In the genomic region with DNA sequence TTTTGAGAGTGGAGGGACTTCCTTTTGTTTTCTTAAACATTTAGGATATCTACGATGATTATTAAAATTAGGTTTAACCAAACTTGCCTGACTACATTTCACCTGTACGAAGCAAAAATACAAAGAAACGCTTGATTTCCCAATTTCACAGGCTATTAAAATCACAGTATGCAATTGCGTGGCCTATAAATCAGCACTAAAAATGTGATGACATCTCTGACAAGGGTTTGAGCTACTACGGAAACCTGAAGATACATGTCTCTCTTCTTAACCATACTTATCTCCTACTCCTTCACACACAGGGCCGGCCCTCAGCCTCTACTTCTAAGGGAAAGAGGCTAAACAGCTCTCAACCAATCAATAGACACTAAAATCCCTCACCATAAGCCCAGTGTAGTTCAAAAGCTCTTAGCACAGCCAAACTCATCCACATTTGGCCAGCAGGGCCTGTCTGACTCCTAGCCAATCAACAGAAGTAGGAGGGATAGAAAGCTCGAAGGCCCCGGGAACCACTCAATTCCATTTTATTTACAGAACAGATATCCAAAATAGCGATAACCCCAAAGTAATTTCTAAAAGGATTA, we compare ENCODE assay signal across 23 cellular contexts.
DNase-seq lines count a peak whose midpoint lies in the region; ATAC-seq and TF ChIP-seq lines count a peak whose summit lies in the region.
"Had no signal": no experiment of that assay in that cellular context is flagged by ENCODE, and none has a peak within 500 bp of the region (broad histone marks: within the 10 kb centered on the region; RNA-seq: fewer than 3 reads in every experiment).

No MANE protein-coding gene starts in this region.

- H3F3A ChIP-seq in GM23338 (replicated peaks; ENCODE audit: low read depth): 0 out of 2 replicates have a peak, but pooled peaks cover 3% of the 10 kb centered on the region

- DNase-seq in GM23338 (ENCODE audit: low spot score) (no peak), NCI-H187 (lab: John Stamatoyannopoulos, UW) (peak; percentile 81 to 85), SJCRH30 (peak; percentile 11 to 34), kidney tubule cell (ENCODE audit: low spot score) (peak; percentile 35), NCI-H146 treated with DMSO at 0.1 percent for 48 hours (lab: John Stamatoyannopoulos, UW; ENCODE audit: unreplicated experiment) (no peak)
- no peak for DNase-seq in NK-92 treated with Interleukin-12 subunit alpha and Interleukin-12 subunit beta, amount 100 ng/mL, for 24 hours (lab: John Stamatoyannopoulos, UW)
- DNase-seq: activated CD4-positive, CD25-positive, alpha-beta regulatory T cell; activated CD8-positive, alpha-beta memory T cell treated with anti-CD3 and anti-CD28 coated beads for 24 hours; activated naive CD8-positive, alpha-beta T cell treated with anti-CD3 and anti-CD28 coated beads, Interleukin-2, amount 10 ng/mL, durations not matched to agents 7 days and 5 days; CD4-positive, alpha-beta memory T cell; GM23248; head of caudate nucleus; left lung; MV-4-11; NCI-H2029; NCI-H82; stimulated activated naive CD8-positive, alpha-beta T cell treated with anti-CD3 and anti-CD28 coated beads, Interleukin-15, amount 100 ng/mL, for 72 hours; transverse colon had no signal

- H4K20me1 ChIP-seq in GM23338 (replicated peaks; ENCODE audit: insufficient read depth): peaks cover 19% of the 10 kb centered on the region

- peaks cover 7% of the 10 kb centered on the region; the same call in 1 of the 2 replicates for H3K9me2 ChIP-seq in GM23338 (ENCODE audit: insufficient read depth)

- H3K4me3 ChIP-seq in GM23338 (no peak overlapping the region), SJCRH30 (no peak overlapping the region)
- H3K4me3 ChIP-seq: GM23248, left lung, skin epidermis, transverse colon had no signal

- no peak overlapping the region for H3K4me2 ChIP-seq in GM23338

- peaks cover 54% of the 10 kb centered on the region for H3K4me1 ChIP-seq in GM23338 (ENCODE audit: insufficient read depth)
- peaks cover 3% of the 10 kb centered on the region; the same call in 1 of the 2 replicates for H3K4me1 ChIP-seq in SJCRH30
- H3K4me1 ChIP-seq: transverse colon had no signal

- H3K79me2 ChIP-seq in GM23338 (replicated peaks; ENCODE audit: insufficient read depth): peaks cover 100% of the 10 kb centered on the region

- no peak overlapping the region for H3K4me3 Mint-ChIP-seq in GM23338
- H3K4me3 Mint-ChIP-seq: activated naive CD8-positive, alpha-beta T cell treated with anti-CD3 and anti-CD28 coated beads, Interleukin-2, amount 10 ng/mL, durations not matched to agents 7 days and 5 days; brain; CD4-positive, alpha-beta memory T cell; neural crest cell had no signal

- H3K9me3 Mint-ChIP-seq in GM23338: no peaks in the 10 kb centered on the region
- H3K9me3 Mint-ChIP-seq: brain; CD4-positive, alpha-beta memory T cell; neural crest cell had no signal

- peaks cover 7% of the 10 kb centered on the region for H3K27me3 Mint-ChIP-seq in GM23338 (ENCODE audit: insufficient read depth, low read depth, poor library complexity)
- H3K27me3 Mint-ChIP-seq: activated naive CD8-positive, alpha-beta T cell treated with anti-CD3 and anti-CD28 coated beads, Interleukin-2, amount 10 ng/mL, durations not matched to agents 7 days and 5 days; brain; CD4-positive, alpha-beta memory T cell; stimulated activated naive CD8-positive, alpha-beta T cell treated with anti-CD3 and anti-CD28 coated beads, Interleukin-15, amount 100 ng/mL, for 72 hours had no signal

- peaks cover 81% of the 10 kb centered on the region for H3K4me1 Mint-ChIP-seq in GM23338

- peaks cover 42% of the 10 kb centered on the region for H3K36me3 Mint-ChIP-seq in GM23338 (ENCODE audit: low read depth)

- H2AFZ ChIP-seq in GM23338: no peak overlapping the region
- H2AFZ ChIP-seq: GM23248 had no signal

- H3K9me3 ChIP-seq in SJCRH30 (replicated peaks): no peaks in the 10 kb centered on the region
- H3K9me3 ChIP-seq: left lung, transverse colon had no signal

- H3K27ac Mint-ChIP-seq in GM23338: peak overlapping the region; percentile 77; the same call in 1 of the 2 replicates
- H3K27ac Mint-ChIP-seq: activated naive CD8-positive, alpha-beta T cell treated with anti-CD3 and anti-CD28 coated beads, Interleukin-2, amount 10 ng/mL, durations not matched to agents 7 days and 5 days had no signal

- TF ChIP-seq CTCF in GM23338 (conservative IDR thresholded peaks at IDR 0.05; ENCODE audit: low read depth in 2 of 2): no peak

- H3K36me3 ChIP-seq in GM23338 (ENCODE audit: insufficient read depth): no peaks in the 10 kb centered on the region; the same call in none of the 2 replicates
- H3K36me3 ChIP-seq in SJCRH30: peaks cover 11% of the 10 kb centered on the region; the same call in 1 of the 2 replicates

- H3K27ac ChIP-seq in GM23338 (ENCODE audit: low read depth) (0 out of 2 replicates have a peak overlapping the region, but pooled peaks have one; percentile 2), SJCRH30 (no peak overlapping the region)
- H3K27ac ChIP-seq: GM23248, left lung, transverse colon had no signal

- peak; percentile 21; the same call in 1 of the 3 replicates for ATAC-seq in GM23338
- ATAC-seq in activated CD4-positive, CD25-positive, alpha-beta regulatory T cell treated with anti-CD3 and anti-CD28 coated beads, Interleukin-2, amount 50 U/mL, for 24 hours: no peak
- ATAC-seq: left lung; Panc1; stimulated activated naive CD8-positive, alpha-beta T cell treated with anti-CD3 and anti-CD28 coated beads, Interleukin-15, amount 100 ng/mL, for 72 hours had no signal

- H3K27me3 ChIP-seq in GM23338 (ENCODE audit: insufficient read depth) (no peaks in the 10 kb centered on the region), SJCRH30 (no peaks in the 10 kb centered on the region)
- H3K27me3 ChIP-seq: left lung, transverse colon had no signal

TF ChIP-seq in GM23338, 12 proteins besides CTCF, POLR2A, EP300 and RAD21 (continues in another document):
- no peak for TF ChIP-seq CREB1 (CRISPR knock-in tag; IDR thresholded peaks at IDR 0.05; ENCODE audit: low read depth)
- TF ChIP-seq, protein P1, sequence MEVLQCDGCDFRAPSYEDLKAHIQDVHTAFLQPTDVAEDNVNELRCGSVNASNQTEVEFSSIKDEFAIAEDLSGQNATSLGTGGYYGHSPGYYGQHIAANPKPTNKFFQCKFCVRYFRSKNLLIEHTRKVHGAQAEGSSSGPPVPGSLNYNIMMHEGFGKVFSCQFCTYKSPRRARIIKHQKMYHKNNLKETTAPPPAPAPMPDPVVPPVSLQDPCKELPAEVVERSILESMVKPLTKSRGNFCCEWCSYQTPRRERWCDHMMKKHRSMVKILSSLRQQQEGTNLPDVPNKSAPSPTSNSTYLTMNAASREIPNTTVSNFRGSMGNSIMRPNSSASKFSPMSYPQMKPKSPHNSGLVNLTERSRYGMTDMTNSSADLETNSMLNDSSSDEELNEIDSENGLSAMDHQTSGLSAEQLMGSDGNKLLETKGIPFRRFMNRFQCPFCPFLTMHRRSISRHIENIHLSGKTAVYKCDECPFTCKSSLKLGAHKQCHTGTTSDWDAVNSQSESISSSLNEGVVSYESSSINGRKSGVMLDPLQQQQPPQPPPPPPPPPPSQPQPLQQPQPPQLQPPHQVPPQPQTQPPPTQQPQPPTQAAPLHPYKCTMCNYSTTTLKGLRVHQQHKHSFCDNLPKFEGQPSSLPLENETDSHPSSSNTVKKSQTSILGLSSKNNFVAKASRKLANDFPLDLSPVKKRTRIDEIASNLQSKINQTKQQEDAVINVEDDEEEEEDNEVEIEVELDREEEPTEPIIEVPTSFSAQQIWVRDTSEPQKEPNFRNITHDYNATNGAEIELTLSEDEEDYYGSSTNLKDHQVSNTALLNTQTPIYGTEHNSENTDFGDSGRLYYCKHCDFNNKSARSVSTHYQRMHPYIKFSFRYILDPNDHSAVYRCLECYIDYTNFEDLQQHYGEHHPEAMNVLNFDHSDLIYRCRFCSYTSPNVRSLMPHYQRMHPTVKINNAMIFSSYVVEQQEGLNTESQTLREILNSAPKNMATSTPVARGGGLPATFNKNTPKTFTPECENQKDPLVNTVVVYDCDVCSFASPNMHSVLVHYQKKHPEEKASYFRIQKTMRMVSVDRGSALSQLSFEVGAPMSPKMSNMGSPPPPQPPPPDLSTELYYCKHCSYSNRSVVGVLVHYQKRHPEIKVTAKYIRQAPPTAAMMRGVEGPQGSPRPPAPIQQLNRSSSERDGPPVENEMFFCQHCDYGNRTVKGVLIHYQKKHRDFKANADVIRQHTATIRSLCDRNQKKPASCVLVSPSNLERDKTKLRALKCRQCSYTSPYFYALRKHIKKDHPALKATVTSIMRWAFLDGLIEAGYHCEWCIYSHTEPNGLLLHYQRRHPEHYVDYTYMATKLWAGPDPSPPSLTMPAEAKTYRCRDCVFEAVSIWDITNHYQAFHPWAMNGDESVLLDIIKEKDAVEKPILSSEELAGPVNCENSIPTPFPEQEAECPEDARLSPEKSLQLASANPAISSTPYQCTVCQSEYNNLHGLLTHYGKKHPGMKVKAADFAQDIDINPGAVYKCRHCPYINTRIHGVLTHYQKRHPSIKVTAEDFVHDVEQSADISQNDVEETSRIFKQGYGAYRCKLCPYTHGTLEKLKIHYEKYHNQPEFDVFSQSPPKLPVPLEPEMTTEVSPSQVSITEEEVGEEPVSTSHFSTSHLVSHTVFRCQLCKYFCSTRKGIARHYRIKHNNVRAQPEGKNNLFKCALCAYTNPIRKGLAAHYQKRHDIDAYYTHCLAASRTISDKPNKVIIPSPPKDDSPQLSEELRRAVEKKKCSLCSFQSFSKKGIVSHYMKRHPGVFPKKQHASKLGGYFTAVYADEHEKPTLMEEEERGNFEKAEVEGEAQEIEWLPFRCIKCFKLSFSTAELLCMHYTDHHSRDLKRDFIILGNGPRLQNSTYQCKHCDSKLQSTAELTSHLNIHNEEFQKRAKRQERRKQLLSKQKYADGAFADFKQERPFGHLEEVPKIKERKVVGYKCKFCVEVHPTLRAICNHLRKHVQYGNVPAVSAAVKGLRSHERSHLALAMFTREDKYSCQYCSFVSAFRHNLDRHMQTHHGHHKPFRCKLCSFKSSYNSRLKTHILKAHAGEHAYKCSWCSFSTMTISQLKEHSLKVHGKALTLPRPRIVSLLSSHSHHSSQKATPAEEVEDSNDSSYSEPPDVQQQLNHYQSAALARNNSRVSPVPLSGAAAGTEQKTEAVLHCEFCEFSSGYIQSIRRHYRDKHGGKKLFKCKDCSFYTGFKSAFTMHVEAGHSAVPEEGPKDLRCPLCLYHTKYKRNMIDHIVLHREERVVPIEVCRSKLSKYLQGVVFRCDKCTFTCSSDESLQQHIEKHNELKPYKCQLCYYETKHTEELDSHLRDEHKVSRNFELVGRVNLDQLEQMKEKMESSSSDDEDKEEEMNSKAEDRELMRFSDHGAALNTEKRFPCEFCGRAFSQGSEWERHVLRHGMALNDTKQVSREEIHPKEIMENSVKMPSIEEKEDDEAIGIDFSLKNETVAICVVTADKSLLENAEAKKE (CRISPR knock-in tag; IDR thresholded peaks at IDR 0.05): no peak
- no peak for TF ChIP-seq POLR2AphosphoS5 (IDR thresholded peaks at IDR 0.05; ENCODE audit: low read depth)
- no peak for TF ChIP-seq EZH2phosphoT487 (IDR thresholded peaks at IDR 0.05; ENCODE audit: unreplicated experiment)
- no peak for TF ChIP-seq EZH2 (IDR thresholded peaks at IDR 0.05; ENCODE audit: low read depth, unreplicated experiment)
- TF ChIP-seq ZNF331 (CRISPR knock-in tag; IDR thresholded peaks at IDR 0.05; ENCODE audit: low read depth): no peak
- no peak for TF ChIP-seq STAT1 (IDR thresholded peaks at IDR 0.05; ENCODE audit: unreplicated experiment)

Comparison
In these comparisons a context has a peak if more than half of its experiments do, and no peak if none do; other contexts are left out.
1. DNase-seq: peak in NCI-H187 (2 of 2), SJCRH30 (2 of 2) and kidney tubule cell (single experiment); none in GM23338 (single experiment), NK-92 treated with Interleukin-12 subunit alpha and Interleukin-12 subunit beta, amount 100 ng/mL, for 24 hours (single experiment) and NCI-H146 treated with DMSO at 0.1 percent for 48 hours (single experiment).